In genomic region chr7:39623312-39624201, GRCh38 we compare ENCODE assay signal across 8 cellular contexts. TPM values are rescaled to one million over a fixed set of nuclear protein-coding genes. Genes with fewer than 3 reads are reported as not detected.
DNase-seq lines count a peak whose midpoint lies in the region; ATAC-seq and TF ChIP-seq lines count a peak whose summit lies in the region.

Gene RALA (plus strand): TSS chr7:39623572. CDS start chr7:39686668, 63,096 bp downstream.

- peak; percentile 90 for TF ChIP-seq POLR2A in GM18951 (IDR thresholded peaks at IDR 0.05; ENCODE audit: extremely low read depth, insufficient read depth, insufficient read length)
- peak in 1 of 3 donors; percentile 34 for TF ChIP-seq POLR2A in spleen (IDR thresholded peaks at IDR 0.05)

- 0 to 1% (median 1%) methylated on average over 38 to 100 of the region's 100 CpGs for WGBS in spleen, 5 donors

- intact Hi-C loops in spleen (cut with DNase I; ENCODE audit: low total_unique reads) = no loop called here

- no peaks in the 10 kb centered on the region for H3K9me3 ChIP-seq in spleen

- peak within 1 kb of the TSS; percentile 82 to 92 (median 90) for H3K27ac ChIP-seq in spleen

- no peaks in the 10 kb centered on the region for H3K36me3 ChIP-seq in spleen

- no peaks in the 10 kb centered on the region for H3K27me3 ChIP-seq in spleen (replicated peaks in 1 of 7)

- TF ChIP-seq CTCF in AG09309 (IDR thresholded peaks at IDR 0.05; ENCODE audit: control insufficient read depth, insufficient read depth, low read depth, low read length, missing control alignments) (peak; percentile 0), spleen (IDR thresholded peaks at IDR 0.05 in 8 of 11, conservative IDR thresholded peaks at IDR 0.05 in 3 of 11) (peak in 4 of 11 experiments; percentile 14 to 37 (median 24))

- peaks cover 22 to 68% (median 51%) of the 10 kb centered on the region in 6 donors for H3K4me1 ChIP-seq in spleen

- DNase-seq in AG09309 (ENCODE audit: low read depth) (peak; percentile 72), NCI-H345 treated with DMSO at 0.1 percent for 48 hours (lab: John Stamatoyannopoulos, UW; ENCODE audit: unreplicated experiment) (peak; percentile 65), inferior parietal cortex (ENCODE audit: extremely low spot score) (peak; percentile 92), spleen (peak; percentile 98)
- peak; percentile 80 for DNase-seq in activated CD4-positive, CD25-positive, alpha-beta regulatory T cell treated with anti-CD3 and anti-CD28 coated beads, Interleukin-2, amount 50 U/mL, for 16 hours (ENCODE audit: low read depth, low spot score)
- DNase-seq in central memory CD4-positive, alpha-beta T cell = peak; percentile 83

- H3K4me3 ChIP-seq in AG09309 (ENCODE audit: control insufficient read depth, low read depth, low read length) = peak within 1 kb of the TSS; percentile 52
- peak within 1 kb of the TSS; percentile 74 to 97 (median 83) for H3K4me3 ChIP-seq in spleen

- peak; percentile 96 for ATAC-seq in HG03175 (IDR thresholded peaks at IDR 0.05; ENCODE audit: unreplicated experiment)

- in situ Hi-C loops in GM18951 (cut with MboI; ENCODE audit: low sequenced_read_pairs, unreplicated experiment) = no loop called here

RNA-seq across cellular contexts. Expression of gene RALA, which starts in this region (rescaled TPM):
- 10 to 100 TPM; 18.3 to 26.6 (median 20.4) TPM for total RNA-seq in spleen
- 10 to 100 TPM in 2 of 3 donors, 1 to 10 TPM in 1; 10.0 to 19.4 (median 16.1) TPM for polyA plus RNA-seq in spleen

Comparison
In these comparisons a context has a peak if more than half of its experiments do, and no peak if none do; other contexts are left out.
1. Peak in every context shown above with its lines: DNase-seq, ATAC-seq, H3K4me3 ChIP-seq and H3K27ac ChIP-seq.